ENCODE assay signal across 21 cellular contexts in genomic region chr14:100393362-100393761, GRCh38. TPM values are rescaled to one million over a fixed set of nuclear protein-coding genes. Genes with fewer than 3 reads are reported as not detected.
DNase-seq lines count a peak whose midpoint lies in the region; ATAC-seq and TF ChIP-seq lines count a peak whose summit lies in the region.
"Had no signal": no experiment of that assay in that cellular context is flagged by ENCODE, and none has a peak within 500 bp of the region (broad histone marks: within the 10 kb centered on the region; RNA-seq: fewer than 3 reads in every experiment).

No MANE protein-coding gene starts in this region.

- H3K9ac ChIP-seq in smooth muscle cell (ENCODE audit: low read depth) (no peak overlapping the region), trophoblast cell (ENCODE audit: low read length) (no peak overlapping the region)

- H3K9me3 ChIP-seq in hepatocyte (ENCODE audit: low read depth) = no peaks in the 10 kb centered on the region
- H3K9me3 ChIP-seq in smooth muscle cell (replicated peaks; ENCODE audit: low read depth) = no peaks in the 10 kb centered on the region
- H3K9me3 ChIP-seq in trophoblast cell (ENCODE audit: insufficient read depth, low read depth, low read length) = peaks cover 2% of the 10 kb centered on the region
- H3K9me3 ChIP-seq: adrenal gland, BE2C, esophagus squamous epithelium, left lung, ovary had no signal

- H2BK5ac ChIP-seq in trophoblast cell (ENCODE audit: low read depth, low read length, poor library complexity) = no peak overlapping the region

- H2BK120ac ChIP-seq in trophoblast cell (ENCODE audit: insufficient read depth, low read length, poor library complexity) = no peak overlapping the region

- intact Hi-C loops in left ventricle myocardium superior (cut with micrococcal nuclease) = no loop called here

- no peaks in the 10 kb centered on the region for H3K36me3 ChIP-seq in hepatocyte (replicated peaks; ENCODE audit: insufficient read depth, low read depth)
- H3K36me3 ChIP-seq in smooth muscle cell (ENCODE audit: low read depth) = no peaks in the 10 kb centered on the region
- H3K36me3 ChIP-seq in trophoblast cell (ENCODE audit: control insufficient read depth in 1 of 2, insufficient read depth in 2 of 2, low read length in 2 of 2) = no peaks in the 10 kb centered on the region
- H3K36me3 ChIP-seq: adrenal gland, BE2C, cardiac muscle cell, esophagus squamous epithelium, left lung, ovary had no signal

- ATAC-seq in left ventricle myocardium superior = no peak

- no peak for TF ChIP-seq CTCF in hepatocyte (IDR thresholded peaks at IDR 0.05; ENCODE audit: poor library complexity)
- TF ChIP-seq CTCF in smooth muscle cell (IDR thresholded peaks at IDR 0.05; ENCODE audit: borderline replicate concordance, insufficient read depth, poor library complexity, severe bottlenecking) = no peak

- H3K79me1 ChIP-seq in trophoblast cell (ENCODE audit: low read length) = peaks cover 2% of the 10 kb centered on the region

- no peaks in the 10 kb centered on the region for H3K27me3 ChIP-seq in hepatocyte
- no peaks in the 10 kb centered on the region for H3K27me3 ChIP-seq in smooth muscle cell (ENCODE audit: low read depth)
- no peaks in the 10 kb centered on the region for H3K27me3 ChIP-seq in trophoblast cell (ENCODE audit: insufficient read depth, low read length)
- H3K27me3 ChIP-seq: adrenal gland, BE2C, cardiac muscle cell, esophagus squamous epithelium, left lung, ovary had no signal

- H4K20me1 ChIP-seq in hepatocyte (ENCODE audit: insufficient read depth, poor library complexity, severe bottlenecking) (no peaks in the 10 kb centered on the region), smooth muscle cell (ENCODE audit: low read depth) (peaks cover 4% of the 10 kb centered on the region)

- H3K4me1 ChIP-seq in hepatocyte (ENCODE audit: insufficient read depth) (peaks cover 53% of the 10 kb centered on the region), smooth muscle cell (ENCODE audit: low read depth) (peaks cover 48% of the 10 kb centered on the region), trophoblast cell (ENCODE audit: control insufficient read depth in 1 of 2, insufficient read depth in 2 of 2, low read length in 2 of 2) (peaks cover 2 to 10% of the 10 kb centered on the region in 2 experiments)

- H3K4me2 ChIP-seq in hepatocyte = peak overlapping the region; percentile 62
- peak overlapping the region; percentile 70 for H3K4me2 ChIP-seq in smooth muscle cell
- no peak overlapping the region for H3K4me2 ChIP-seq in trophoblast cell (ENCODE audit: low read length)

- H2AFZ ChIP-seq in hepatocyte (no peak overlapping the region), smooth muscle cell (ENCODE audit: low read depth) (no peak overlapping the region), trophoblast cell (ENCODE audit: insufficient read depth, low read length, poor library complexity) (no peak overlapping the region)

- H3K9me2 ChIP-seq in hepatocyte (replicated peaks; ENCODE audit: insufficient read depth) = no peaks in the 10 kb centered on the region

- H3F3A ChIP-seq in smooth muscle cell (ENCODE audit: low read depth) = peaks cover 23% of the 10 kb centered on the region

- DNase-seq in NCI-H1417 (lab: John Stamatoyannopoulos, UW) = peak in 2 of 3 experiments; percentile 16 to 70
- DNase-seq in NCI-H1417 treated with DMSO at 0.1 percent for 48 hours (lab: John Stamatoyannopoulos, UW) = no peak
- DNase-seq in NCI-H82 (lab: John Stamatoyannopoulos, UW) = peak; percentile 49
- DNase-seq in hepatocyte (ENCODE audit: low spot score) = no peak
- DNase-seq in smooth muscle cell (lab: John Stamatoyannopoulos, UW; ENCODE audit: unreplicated experiment) = no peak
- DNase-seq in trophoblast cell = no peak
- DNase-seq in NCI-H526 (lab: John Stamatoyannopoulos, UW) = no peak
- DNase-seq in left ventricle myocardium superior = no peak
- DNase-seq: 8988T; BE2C; DMS153; esophagus squamous epithelium; left lung; NCI-H1694 treated with DMSO at 0.1 percent for 48 hours; NCI-H446 treated with DMSO at 0.1 percent for 48 hours; ovary; SIG-M5; stimulated activated CD4-positive, alpha-beta T cell treated with anti-CD3 and anti-CD28 coated beads, Interleukin-4, amount 100 ng/mL, for 4 hours had no signal

- no peak overlapping the region for H3K14ac ChIP-seq in trophoblast cell (ENCODE audit: low read length)

- H3K18ac ChIP-seq in trophoblast cell (ENCODE audit: low read length) = no peak overlapping the region

- no peak overlapping the region for H4K12ac ChIP-seq in trophoblast cell (ENCODE audit: low read depth, low read length)

- H4K8ac ChIP-seq in trophoblast cell (ENCODE audit: low read depth, low read length) = no peak overlapping the region

- H3K27ac ChIP-seq in hepatocyte (peak overlapping the region; percentile 83), smooth muscle cell (ENCODE audit: low read depth) (peak overlapping the region; percentile 87), trophoblast cell (ENCODE audit: low read depth, low read length) (no peak overlapping the region)
- H3K27ac ChIP-seq: cardiac muscle cell, esophagus squamous epithelium, left lung, ovary, skin epidermis had no signal

- H4K91ac ChIP-seq in trophoblast cell (ENCODE audit: low read depth, low read length) = no peak overlapping the region

- H3K79me2 ChIP-seq in hepatocyte (peaks cover 48% of the 10 kb centered on the region), smooth muscle cell (ENCODE audit: low read depth) (peaks cover 9% of the 10 kb centered on the region), trophoblast cell (ENCODE audit: control insufficient read depth, insufficient read depth, low read length, poor library complexity) (no peaks in the 10 kb centered on the region)

- no peak overlapping the region for H3K23ac ChIP-seq in trophoblast cell (ENCODE audit: low read length)

- H3K4me3 ChIP-seq in hepatocyte (no peak overlapping the region), smooth muscle cell (no peak overlapping the region), trophoblast cell (ENCODE audit: low read depth, low read length) (no peak overlapping the region)
- H3K4me3 ChIP-seq: adrenal gland, cardiac muscle cell, esophagus squamous epithelium, left lung, ovary, skin epidermis had no signal

- H2BK12ac ChIP-seq in trophoblast cell (ENCODE audit: low read length) = no peak overlapping the region

- H2AK5ac ChIP-seq in trophoblast cell (ENCODE audit: low read length) = no peak overlapping the region

- 78% methylated on average over 10 of the region's 10 CpGs for WGBS in hepatocyte (ENCODE audit: low lambda C conversion rate, missing lambda C conversion rate)
- 87% methylated on average over 10 of the region's 10 CpGs for WGBS in smooth muscle cell (ENCODE audit: low lambda C conversion rate)
- no CpG with 5 or more reads among the region's 10 CpGs for WGBS in trophoblast cell (ENCODE audit: extremely low coverage, insufficient coverage, insufficient read length)

- H3K4ac ChIP-seq in trophoblast cell (ENCODE audit: low read depth, low read length) = no peak overlapping the region

RNA-seq across cellular contexts. Expression of gene WDR25, which starts 17.1 kb away (rescaled TPM):
- total RNA-seq in hepatocyte = 14.1 and 18.7 TPM in 2 replicates
- 19.7 and 22.8 TPM in 2 replicates for polyA plus RNA-seq in hepatocyte
- 8.8 and 9.8 TPM in 2 replicates for total RNA-seq in smooth muscle cell
- polyA plus RNA-seq in smooth muscle cell = 15.8 and 15.9 TPM in 2 replicates
- polyA plus RNA-seq in trophoblast cell (2013) = 3.6 and 3.8 TPM in 2 replicates
- 4.5 TPM for total RNA-seq in left ventricle myocardium superior

Comparison
In these comparisons a context has a peak if more than half of its experiments do, and no peak if none do; other contexts are left out.
1. DNase-seq: peak in NCI-H1417 (2 of 3) and NCI-H82 (single experiment); none in NCI-H1417 treated with DMSO at 0.1 percent for 48 hours (single experiment), hepatocyte (single experiment), smooth muscle cell (single experiment), trophoblast cell (0 of 2), NCI-H526 (0 of 2) and left ventricle myocardium superior (single experiment).